Comparison of ENCODE assay signal across 18 cellular contexts in genomic region chr3:17552351-17552750, GRCh38.
"Had no signal": no experiment of that assay in that cellular context is flagged by ENCODE, and none has a peak within 500 bp of the region (broad histone marks: within the 10 kb centered on the region; RNA-seq: fewer than 3 reads in every experiment).

No MANE protein-coding gene starts in this region.

- H3K27me3 Mint-ChIP-seq: activated naive CD8-positive, alpha-beta T cell treated with anti-CD3 and anti-CD28 coated beads for 36 hours had no signal

- H3K27ac Mint-ChIP-seq: activated naive CD8-positive, alpha-beta T cell treated with anti-CD3 and anti-CD28 coated beads for 36 hours; nephron progenitor cell; WTC11 had no signal

- ATAC-seq: stimulated activated naive CD8-positive, alpha-beta T cell treated with anti-CD3 and anti-CD28 coated beads, Interleukin-15, Interleukin-2, amounts not matched to agents 100 U/mL and 50 U/mL, for 24 hours; WTC11 had no signal

- H3K4me3 Mint-ChIP-seq: activated naive CD8-positive, alpha-beta T cell treated with anti-CD3 and anti-CD28 coated beads for 36 hours; nephron progenitor cell; WTC11 had no signal

- H3K9me3 ChIP-seq: esophagus squamous epithelium, left lung, psoas muscle had no signal

- H3K36me3 Mint-ChIP-seq: WTC11 had no signal

- DNase-seq: activated CD4-positive, alpha-beta T cell treated with anti-CD3 and anti-CD28 coated beads for 48 hours; activated effector memory CD4-positive, alpha-beta T cell treated with anti-CD3 and anti-CD28 coated beads, Interleukin-2, amount 50 U/mL, for 16 hours; activated naive CD8-positive, alpha-beta T cell treated with anti-CD3 and anti-CD28 coated beads for 36 hours; activated T-cell treated with anti-CD3 and anti-CD28 coated beads for 4 hours; anterior cingulate cortex; esophagus squamous epithelium; foreskin fibroblast; islet precursor cell; left lung; mesendoderm; nephron progenitor cell; psoas muscle; stimulated activated CD4-positive, alpha-beta T cell treated with anti-CD3 and anti-CD28 coated beads, Interleukin-12 subunit alpha, Interleukin-12 subunit beta, amount 100 ng/mL, for 4 hours; stimulated activated naive CD8-positive, alpha-beta T cell treated with anti-CD3 and anti-CD28 coated beads, Interleukin-15, Interleukin-2, amounts not matched to agents 100 U/mL and 50 U/mL, for 24 hours; T1000 had no signal

- H3K4me3 ChIP-seq: esophagus squamous epithelium, left lung, psoas muscle had no signal

- H3K36me3 ChIP-seq: esophagus squamous epithelium, left lung had no signal

- H3K4me1 ChIP-seq: esophagus squamous epithelium, left lung had no signal

- H3K4me1 Mint-ChIP-seq: nephron progenitor cell had no signal

- H3K27ac ChIP-seq: esophagus squamous epithelium, left lung, psoas muscle had no signal

- H3K27me3 ChIP-seq: esophagus squamous epithelium, left lung had no signal

- H3K9me3 Mint-ChIP-seq: activated naive CD8-positive, alpha-beta T cell treated with anti-CD3 and anti-CD28 coated beads for 36 hours; nephron progenitor cell; WTC11 had no signal

- FAIRE-seq: bronchial epithelial cell, colon had no signal
